Comparison of ENCODE assay signal across 8 cellular contexts in genomic region chr13:94548382-94549240, GRCh38. TPM values are rescaled to one million over a fixed set of nuclear protein-coding genes. Genes with fewer than 3 reads are reported as not detected.
DNase-seq lines count a peak whose midpoint lies in the region; ATAC-seq, FAIRE-seq and TF ChIP-seq lines count a peak whose summit lies in the region.

No MANE protein-coding gene starts in this region.

- peaks cover 5% of the 10 kb centered on the region for H3K36me3 Mint-ChIP-seq in activated naive CD4-positive, alpha-beta T cell treated with anti-CD3 and anti-CD28 coated beads, Interleukin-2, amount 10 ng/mL, durations not matched to agents 7 days and 5 days

- 11 to 12% methylated on average over 25 of the region's 25 CpGs for WGBS in pancreas, 2 donors

- no peak for FAIRE-seq in pancreas (lab: Jason Lieb, UNC)

- DNase-seq in C1 segment of cervical spinal cord (lab: John Stamatoyannopoulos, UW) (peak in 11 of 14 donors; percentile 30 to 87 (median 82)), NCI-H526 (lab: John Stamatoyannopoulos, UW) (peak; percentile 77 to 90), Right ventricle myocardium superior (peak; percentile 74), pancreas (peak in 5 of 6 donors; percentile 36 to 79 (median 60)), MV-4-11 (lab: John Stamatoyannopoulos, UW) (no peak)
- peak; percentile 21 for DNase-seq in activated naive CD4-positive, alpha-beta T cell treated with anti-CD3 and anti-CD28 coated beads, Interleukin-2, amount 10 ng/mL, durations not matched to agents 7 days and 5 days

- H3K36me3 ChIP-seq in pancreas: no peaks in the 10 kb centered on the region

- peak overlapping the region; percentile 96 for H3K27ac Mint-ChIP-seq in activated naive CD4-positive, alpha-beta T cell treated with anti-CD3 and anti-CD28 coated beads, Interleukin-2, amount 10 ng/mL, durations not matched to agents 7 days and 5 days

- ATAC-seq in GM18868 (IDR thresholded peaks at IDR 0.05; ENCODE audit: unreplicated experiment) (peak; percentile 50), HG03066 (IDR thresholded peaks at IDR 0.05; ENCODE audit: low read depth, unreplicated experiment) (peak; percentile 50), Right ventricle myocardium superior (ENCODE audit: poor library complexity) (peak; percentile 70), pancreas (peak; percentile 53 to 73 (median 68))

- H3K9me3 ChIP-seq in pancreas: no peaks in the 10 kb centered on the region

- TF ChIP-seq CTCF in pancreas (IDR thresholded peaks at IDR 0.05): no peak

- no peaks in the 10 kb centered on the region for H3K4me1 ChIP-seq in pancreas

- H3K4me1 Mint-ChIP-seq in activated naive CD4-positive, alpha-beta T cell treated with anti-CD3 and anti-CD28 coated beads, Interleukin-2, amount 10 ng/mL, durations not matched to agents 7 days and 5 days: peaks cover 24% of the 10 kb centered on the region

- CTCF ChIA-PET in activated naive CD4-positive, alpha-beta T cell treated with anti-CD3 and anti-CD28 coated beads, Interleukin-2, amount 10 ng/mL, durations not matched to agents 7 days and 5 days (lab: Charles Lee): interaction anchor here (2.0 to 2.4 kb wide), 3 partner anchors 47 to 71 kb away, joined by 8 to 10 read pairs (median 8); partner anchors contain the start of gene TGDS

- peak overlapping the region; percentile 81 to 97 (median 90) for H3K27ac ChIP-seq in pancreas

- peak overlapping the region; percentile 61 to 81 (median 66) for H3K4me3 ChIP-seq in pancreas

- H3K4me3 Mint-ChIP-seq in activated naive CD4-positive, alpha-beta T cell treated with anti-CD3 and anti-CD28 coated beads, Interleukin-2, amount 10 ng/mL, durations not matched to agents 7 days and 5 days: peak overlapping the region; percentile 83

- peaks cover 6% of the 10 kb centered on the region for H3K9me3 Mint-ChIP-seq in activated naive CD4-positive, alpha-beta T cell treated with anti-CD3 and anti-CD28 coated beads, Interleukin-2, amount 10 ng/mL, durations not matched to agents 7 days and 5 days

- H3K27me3 ChIP-seq in pancreas: no peaks in the 10 kb centered on the region

- intact Hi-C loops in Right ventricle myocardium superior (cut with DNase I) (no loop called here), pancreas (cut with DNase I) (no loop called here)

- H3K27me3 Mint-ChIP-seq in activated naive CD4-positive, alpha-beta T cell treated with anti-CD3 and anti-CD28 coated beads, Interleukin-2, amount 10 ng/mL, durations not matched to agents 7 days and 5 days: peaks cover 18% of the 10 kb centered on the region

RNA-seq across cellular contexts. Expression of gene TGDS, which starts 47.3 kb away (rescaled TPM):
- total RNA-seq in Right ventricle myocardium superior (4.5 TPM), pancreas (1 to 10 TPM; 2.1 to 6.5 (median 5.1) TPM)
- polyA plus RNA-seq in pancreas: 1 to 10 TPM; 5.8 to 8.4 TPM

RNA-seq across cellular contexts. Expression of gene GPR180, which starts 53.0 kb away (rescaled TPM):
- total RNA-seq in Right ventricle myocardium superior (5.5 TPM), pancreas (1 to 10 TPM; 1.9 to 3.2 (median 2.3) TPM)
- 1 to 10 TPM; 1.0 to 2.5 TPM for polyA plus RNA-seq in pancreas
